In the genomic region with DNA sequence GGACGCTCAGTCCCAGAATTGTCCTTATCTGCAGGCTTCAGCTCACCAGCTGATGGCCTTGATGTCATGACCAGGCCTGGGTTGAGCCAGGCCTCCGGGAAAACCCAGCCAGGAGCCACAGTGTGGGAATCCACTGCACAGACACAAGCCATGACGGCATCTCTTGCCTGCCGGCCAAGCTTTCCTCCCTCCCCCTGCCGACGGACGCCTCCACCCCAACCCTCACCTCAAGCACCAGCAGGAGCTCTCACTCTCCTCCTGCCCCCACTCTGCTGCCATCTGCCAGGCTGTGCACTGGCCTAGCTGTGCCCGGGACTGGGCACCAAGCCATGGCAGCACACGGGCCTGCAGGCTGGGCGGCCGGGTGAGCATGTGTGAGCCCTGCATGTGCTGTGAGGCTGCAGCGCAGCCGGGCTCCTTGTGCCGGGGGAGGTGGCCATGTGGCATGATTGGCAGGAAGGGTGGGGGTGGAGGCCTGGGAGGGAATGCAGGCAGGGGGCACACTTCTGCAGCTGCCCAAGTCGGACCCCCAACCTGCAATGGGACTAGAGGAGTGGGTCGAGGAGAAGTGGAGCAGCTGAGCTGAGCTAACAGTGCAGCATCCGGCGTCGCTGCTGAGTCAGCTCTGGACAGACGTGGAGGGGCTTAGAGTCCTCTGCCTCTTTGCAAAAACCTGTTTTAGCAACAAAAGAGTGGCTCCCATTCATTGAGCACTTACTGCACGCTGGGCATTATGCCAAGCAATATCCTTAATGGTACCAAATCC, we compare ENCODE assay signal across 11 cellular contexts.
DNase-seq lines count a peak whose midpoint lies in the region; ATAC-seq and TF ChIP-seq lines count a peak whose summit lies in the region.
"Had no signal": no experiment of that assay in that cellular context is flagged by ENCODE, and none has a peak within 500 bp of the region (broad histone marks: within the 10 kb centered on the region; RNA-seq: fewer than 3 reads in every experiment).

No MANE protein-coding gene starts in this region.

- no peak overlapping the region for H4K8ac ChIP-seq in H9 (replicated peaks; ENCODE audit: insufficient read length, low read depth, low read length)

- H3K79me1 ChIP-seq in H9 (ENCODE audit: insufficient read depth, low read depth, low read length, poor library complexity, severe bottlenecking), result no peaks in the 10 kb centered on the region

- H2BK5ac ChIP-seq in H9 (ENCODE audit: insufficient read length, low read length), result no peak overlapping the region

- no peak overlapping the region for H3K4ac ChIP-seq in H9 (ENCODE audit: low read depth, low read length)

- H3T11ph ChIP-seq in H9 (ENCODE audit: low read length), result no peak overlapping the region

- H3K56ac ChIP-seq in H9 (ENCODE audit: insufficient read length, low read depth, low read length), result no peak overlapping the region

- peaks cover 0 to 1% (median 0%) of the 10 kb centered on the region in 3 experiments; a peak in 1 of 7 replicates for H3K36me3 Mint-ChIP-seq in H9 (ENCODE audit: insufficient read depth in 1 of 3, low read depth in 3 of 3)
- H3K36me3 Mint-ChIP-seq: activated naive CD8-positive, alpha-beta T cell treated with anti-CD3 and anti-CD28 coated beads, Interleukin-2, amount 10 ng/mL, durations not matched to agents 7 days and 5 days had no signal

- H3K9ac ChIP-seq in H9 (ENCODE audit: extremely low read depth, insufficient read length, low read length), result no peak overlapping the region

- no peaks in the 10 kb centered on the region for H3K23me2 ChIP-seq in H9 (ENCODE audit: insufficient read length, low read depth, low read length, poor library complexity, severe bottlenecking)

- no peaks in the 10 kb centered on the region; the same call in 1 of the 2 replicates for H3K4me1 ChIP-seq in H9 (ENCODE audit: insufficient read depth, low read length)
- H3K4me1 ChIP-seq in A673 (ENCODE audit: insufficient read depth, low read length, poor library complexity, severe bottlenecking), result no peaks in the 10 kb centered on the region
- no peaks in the 10 kb centered on the region for H3K4me1 ChIP-seq in gastrocnemius medialis

- no peak overlapping the region for H3K4me3 Mint-ChIP-seq in H9
- H3K4me3 Mint-ChIP-seq: activated naive CD8-positive, alpha-beta T cell treated with anti-CD3 and anti-CD28 coated beads, Interleukin-2, amount 10 ng/mL, durations not matched to agents 7 days and 5 days had no signal

- POLR2A ChIA-PET in A673 (lab: Charles Lee; ENCODE audit: low non-redundant PET), result no interaction called here

- no peak overlapping the region for H2AFZ ChIP-seq in H9 (ENCODE audit: low read length)

- no peak overlapping the region for H3K23ac ChIP-seq in H9 (ENCODE audit: insufficient read length, low read depth, low read length)

- no peaks in the 10 kb centered on the region; a peak in 2 of 5 replicates for H3K9me3 Mint-ChIP-seq in H9

- H2BK120ac ChIP-seq in H9 (ENCODE audit: low read depth, low read length, poor library complexity, severe bottlenecking), result no peak overlapping the region

- H3K9me3 ChIP-seq in H9 (ENCODE audit: control insufficient read depth, low read depth, low read length), result no peaks in the 10 kb centered on the region
- H3K9me3 ChIP-seq in A673 (ENCODE audit: low read depth, low read length, poor library complexity, severe bottlenecking), result no peaks in the 10 kb centered on the region
- H3K9me3 ChIP-seq in gastrocnemius medialis, result no peaks in the 10 kb centered on the region

- H4K91ac ChIP-seq in H9 (ENCODE audit: insufficient read length, low read depth, low read length), result no peak overlapping the region

- intact Hi-C loops in posterior vena cava (cut with DNase I), result no loop called here
- intact Hi-C loops in A673 (cut with micrococcal nuclease; ENCODE audit: unreplicated experiment), result no loop called here
- intact Hi-C loops in gastrocnemius medialis (cut with DNase I; ENCODE audit: low total_unique reads), result no loop called here

- no peaks in the 10 kb centered on the region for H3K79me2 ChIP-seq in H9 (ENCODE audit: insufficient read depth, low read length)

- no peaks in the 10 kb centered on the region for H3K36me3 ChIP-seq in A673 (ENCODE audit: insufficient read depth, low read length, poor library complexity, severe bottlenecking)
- H3K36me3 ChIP-seq in gastrocnemius medialis, result no peaks in the 10 kb centered on the region

- peaks cover 14 to 19% of the 10 kb centered on the region in 2 experiments for H3K4me1 Mint-ChIP-seq in H9
- H3K4me1 Mint-ChIP-seq: activated naive CD8-positive, alpha-beta T cell treated with anti-CD3 and anti-CD28 coated beads, Interleukin-2, amount 10 ng/mL, durations not matched to agents 7 days and 5 days had no signal

- H3K18ac ChIP-seq in H9 (ENCODE audit: insufficient read length, low read depth, low read length), result no peak overlapping the region

- H2BK12ac ChIP-seq in H9 (ENCODE audit: insufficient read length, low read depth, low read length), result no peak overlapping the region

- H2BK20ac ChIP-seq in H9 (ENCODE audit: low read depth, low read length, poor library complexity, severe bottlenecking), result no peak overlapping the region

- no peak for TF ChIP-seq POLR2A in gastrocnemius medialis (IDR thresholded peaks at IDR 0.05)

- ATAC-seq in GM19455 (IDR thresholded peaks at IDR 0.05; ENCODE audit: unreplicated experiment) (no peak), gastrocnemius medialis (no peak)

- H3K27me3 Mint-ChIP-seq in H9 (ENCODE audit: low read depth), result peaks cover 18% of the 10 kb centered on the region
- H3K27me3 Mint-ChIP-seq: activated naive CD8-positive, alpha-beta T cell treated with anti-CD3 and anti-CD28 coated beads, Interleukin-2, amount 10 ng/mL, durations not matched to agents 7 days and 5 days had no signal

- H3K27ac Mint-ChIP-seq in H9, result no peak overlapping the region
- H3K27ac Mint-ChIP-seq: activated naive CD8-positive, alpha-beta T cell treated with anti-CD3 and anti-CD28 coated beads, Interleukin-2, amount 10 ng/mL, durations not matched to agents 7 days and 5 days had no signal

- no CpG with 5 or more reads among the region's 21 CpGs for WGBS in H9 (ENCODE audit: extremely low coverage, insufficient read length, low lambda C conversion rate)

- CTCF ChIA-PET in A673 (lab: Charles Lee), result no interaction called here

- H3K27me3 ChIP-seq in H9 (ENCODE audit: insufficient read depth, low read length) (no peaks in the 10 kb centered on the region), A673 (replicated peaks; ENCODE audit: insufficient read depth, low read depth, low read length, poor library complexity) (peaks cover 5% of the 10 kb centered on the region), gastrocnemius medialis (peaks cover 0 to 4% (median 0%) of the 10 kb centered on the region in 3 donors)

- H3K14ac ChIP-seq in H9 (ENCODE audit: insufficient read depth, low read length), result peak overlapping the region; percentile 23; the same call in 1 of the 2 replicates

- in situ Hi-C loops in gastrocnemius medialis (cut with MboI; ENCODE audit: low sequenced_read_pairs in 4 of 4), result no loop called here

- BruUV-seq in A673 (replicated peaks; lab: Mats Ljungman, UMichigan), result no TSS peak

- no peak overlapping the region for H4K5ac ChIP-seq in H9 (ENCODE audit: insufficient read length, low read depth, low read length)

- H3K4me2 ChIP-seq in H9 (ENCODE audit: insufficient read depth, insufficient read length, low read length), result no peak overlapping the region

- H3K27ac ChIP-seq in H9 (ENCODE audit: insufficient read length, low read depth, low read length) (no peak overlapping the region), A673 (ENCODE audit: low read depth, low read length, poor library complexity, severe bottlenecking) (no peak overlapping the region), gastrocnemius medialis (no peak overlapping the region)

- H2AK5ac ChIP-seq in H9 (ENCODE audit: insufficient read length, low read length), result no peak overlapping the region

- no peaks in the 10 kb centered on the region for H4K20me1 ChIP-seq in H9 (ENCODE audit: control insufficient read depth, insufficient read depth, insufficient read length)

- TF ChIP-seq CTCF in H9 (conservative IDR thresholded peaks at IDR 0.05), result no peak
- TF ChIP-seq CTCF in fibroblast of the aortic adventitia (IDR thresholded peaks at IDR 0.05; ENCODE audit: insufficient read depth, low read length), result no peak
- no peak for TF ChIP-seq CTCF in A673 (conservative IDR thresholded peaks at IDR 0.05; ENCODE audit: low read depth, low read length)
- no peak for TF ChIP-seq CTCF in gastrocnemius medialis (IDR thresholded peaks at IDR 0.05 in 4 of 5, conservative IDR thresholded peaks at IDR 0.05 in 1 of 5)

- H2BK15ac ChIP-seq in H9 (ENCODE audit: low read depth, low read length), result no peak overlapping the region

- DNase-seq in H9, result no peak
- DNase-seq in NCI-H524 (lab: John Stamatoyannopoulos, UW), result peak; percentile 91 to 96
- peak; percentile 29 for DNase-seq in fibroblast of the aortic adventitia (ENCODE audit: low read depth)
- DNase-seq in posterior vena cava (ENCODE audit: low spot score), result peak; percentile 84
- no peak for DNase-seq in A673 (ENCODE audit: low spot score)
- no peak for DNase-seq in activated CD8-positive, alpha-beta memory T cell treated with anti-CD3 and anti-CD28 coated beads for 24 hours
- no peak for DNase-seq in gastrocnemius medialis
- DNase-seq: activated naive CD8-positive, alpha-beta T cell treated with anti-CD3 and anti-CD28 coated beads, Interleukin-2, amount 10 ng/mL, durations not matched to agents 7 days and 5 days; NCI-H1436 treated with DMSO at 0.1 percent for 48 hours; trophoblast cell had no signal

- H3K4me3 ChIP-seq in fibroblast of the aortic adventitia (ENCODE audit: low read depth, low read length), result no peak overlapping the region
- no peak overlapping the region for H3K4me3 ChIP-seq in A673 (ENCODE audit: low read depth, low read length, poor library complexity, severe bottlenecking)
- H3K4me3 ChIP-seq in gastrocnemius medialis, result no peak overlapping the region

Comparison
In these comparisons a context has a peak if more than half of its experiments do, and no peak if none do; other contexts are left out.
1. DNase-seq: peak in NCI-H524 (2 of 2), fibroblast of the aortic adventitia (single experiment) and posterior vena cava (single experiment); none in H9 (single experiment), A673 (single experiment), activated CD8-positive, alpha-beta memory T cell treated with anti-CD3 and anti-CD28 coated beads for 24 hours (single experiment) and gastrocnemius medialis (0 of 2).